13 cellular contexts compared by ENCODE assay signal in genomic region chr9:77016526-77017504, GRCh38. TPM values are rescaled to one million over a fixed set of nuclear protein-coding genes. Genes with fewer than 3 reads are reported as not detected.
A peak's percentile ranks its signal among the peaks of the same experiment; 100 is the strongest.
DNase-seq lines count a peak whose midpoint lies in the region; ATAC-seq, FAIRE-seq and TF ChIP-seq lines count a peak whose summit lies in the region.
"Had no signal": no experiment of that assay in that cellular context is flagged by ENCODE, and none has a peak within 500 bp of the region (broad histone marks: within the 10 kb centered on the region; RNA-seq: fewer than 3 reads in every experiment).

No MANE protein-coding gene starts in this region.

- WGBS in A549 (ENCODE audit: missing lambda C conversion rate): 48% methylated on average over 38 of the region's 47 CpGs
- WGBS in right lobe of liver (ENCODE audit: insufficient coverage, low coverage, low lambda C conversion rate, missing lambda C conversion rate): 7% methylated on average over 24 of the region's 47 CpGs

- H3K4me1 ChIP-seq in A549 (peaks cover 43% of the 10 kb centered on the region; the same call in 2 of the 3 replicates), right lobe of liver (peaks cover 0 to 39% (median 0%) of the 10 kb centered on the region in 4 donors)
- H3K4me1 ChIP-seq: Caco-2 had no signal

- TF ChIP-seq EP300 in A549 (IDR thresholded peaks at IDR 0.05): no peak

- no peaks in the 10 kb centered on the region for H3K36me3 ChIP-seq in right lobe of liver
- H3K36me3 ChIP-seq: esophagus squamous epithelium had no signal

- no peak overlapping the region for H3K27ac Mint-ChIP-seq in nephron
- H3K27ac Mint-ChIP-seq: activated naive CD4-positive, alpha-beta T cell treated with anti-CD3 and anti-CD28 coated beads, Interleukin-2, amount 50 U/mL, for 24 hours had no signal

- no peaks in the 10 kb centered on the region for H3K36me3 Mint-ChIP-seq in nephron (ENCODE audit: low read depth)
- H3K36me3 Mint-ChIP-seq: activated naive CD4-positive, alpha-beta T cell treated with anti-CD3 and anti-CD28 coated beads, Interleukin-2, amount 50 U/mL, for 24 hours had no signal

- no peak overlapping the region for H3K27ac ChIP-seq in A549
- no peak overlapping the region for H3K27ac ChIP-seq in right lobe of liver
- H3K27ac ChIP-seq: esophagus squamous epithelium had no signal

- no peak for ATAC-seq in A549
- ATAC-seq in right lobe of liver: no peak

- TF ChIP-seq POLR2A in A549 (IDR thresholded peaks at IDR 0.05; ENCODE audit: low read length) (no peak), right lobe of liver (IDR thresholded peaks at IDR 0.05) (no peak)

- FAIRE-seq in A549 (lab: Jason Lieb, UNC): no peak

- POLR2A ChIA-PET in A549 (lab: Yijun Ruan, JAX): no interaction called here

- H3K9me3 ChIP-seq in A549 (no peaks in the 10 kb centered on the region), right lobe of liver (no peaks in the 10 kb centered on the region)
- H3K9me3 ChIP-seq: Caco-2, esophagus squamous epithelium had no signal

- intact Hi-C loops in right lobe of liver (cut with DNase I): no loop called here

- TF ChIP-seq RAD21 in A549 (conservative IDR thresholded peaks at IDR 0.05 in 1 of 2, IDR thresholded peaks at IDR 0.05 in 1 of 2): no peak

- H3K4me3 Mint-ChIP-seq in nephron: peak overlapping the region; percentile 44 to 64 (median 47)
- H3K4me3 Mint-ChIP-seq: activated naive CD4-positive, alpha-beta T cell treated with anti-CD3 and anti-CD28 coated beads, Interleukin-2, amount 50 U/mL, for 24 hours had no signal

- no peaks in the 10 kb centered on the region for H3K9me3 Mint-ChIP-seq in nephron
- H3K9me3 Mint-ChIP-seq: activated naive CD4-positive, alpha-beta T cell treated with anti-CD3 and anti-CD28 coated beads, Interleukin-2, amount 50 U/mL, for 24 hours had no signal

- peak overlapping the region; percentile 32; the same call in 2 of the 3 replicates for H3K4me3 ChIP-seq in A549
- no peak overlapping the region for H3K4me3 ChIP-seq in right lobe of liver

- H3K27me3 ChIP-seq in right lobe of liver: peaks cover 26 to 61% of the 10 kb centered on the region in 2 donors

- CTCF ChIA-PET in A549 (lab: Yijun Ruan, JAX): interaction anchor here (0.6 to 3.9 kb wide), 9 partner anchors 18 to 1703 kb away, joined by 3 to 22 read pairs (median 4); no protein-coding TSS in a partner anchor

- peaks cover 52% of the 10 kb centered on the region for H3K4me1 Mint-ChIP-seq in nephron

- H3K27me3 Mint-ChIP-seq in nephron (ENCODE audit: low read depth): peaks cover 98% of the 10 kb centered on the region

- DNase-seq in A549 (ENCODE audit: low read depth in 1 of 2, low spot score in 1 of 2) (no peak), ELF-1 (ENCODE audit: low read depth, low spot score) (peak; percentile 46), astrocyte of the hippocampus (ENCODE audit: low read depth, low spot score) (peak; percentile 28), SIG-M5 (lab: John Stamatoyannopoulos, UW) (no peak), NCI-H128 (lab: John Stamatoyannopoulos, UW; ENCODE audit: unreplicated experiment) (no peak), right lobe of liver (no peak)
- DNase-seq: Caco-2, esophagus squamous epithelium, NCI-H2107 had no signal

- TF ChIP-seq CTCF in A549 (IDR thresholded peaks at IDR 0.05): no peak
- TF ChIP-seq CTCF in nephron (IDR thresholded peaks at IDR 0.05; ENCODE audit: unreplicated experiment in 3 of 3): no peak
- TF ChIP-seq CTCF in right lobe of liver (IDR thresholded peaks at IDR 0.05): no peak

- H3K4me2 ChIP-seq in A549: peak overlapping the region; percentile 73

TF ChIP-seq in A549, 52 proteins besides CTCF, POLR2A, EP300 and RAD21:
- TF ChIP-seq CBX8 (IDR thresholded peaks at IDR 0.05) (no peak), TFCP2L1 (CRISPR knock-in tag; IDR thresholded peaks at IDR 0.05) (no peak), RFX5 (IDR thresholded peaks at IDR 0.05) (no peak), FOSB (CRISPR knock-in tag; IDR thresholded peaks at IDR 0.05) (no peak), KDM1A (IDR thresholded peaks at IDR 0.05; ENCODE audit: low read depth) (no peak), EHMT2 (IDR thresholded peaks at IDR 0.05; ENCODE audit: low read depth) (no peak), CEBPB (IDR thresholded peaks at IDR 0.05) (no peak), ZNF302 (CRISPR knock-in tag; IDR thresholded peaks at IDR 0.05) (no peak), E2F6 (IDR thresholded peaks at IDR 0.05; ENCODE audit: borderline replicate concordance, low read depth) (no peak), ZFP36 (IDR thresholded peaks at IDR 0.05; ENCODE audit: borderline replicate concordance, partially characterized antibody) (no peak), JUN (IDR thresholded peaks at IDR 0.05) (no peak), MYC (IDR thresholded peaks at IDR 0.05; ENCODE audit: borderline replicate concordance, low read length) (no peak), HMGXB4 (CRISPR knock-in tag; IDR thresholded peaks at IDR 0.05; ENCODE audit: borderline replicate concordance) (no peak), POLR2AphosphoS2 (conservative IDR thresholded peaks at IDR 0.05; ENCODE audit: low read length) (no peak), RCOR1 (IDR thresholded peaks at IDR 0.05; ENCODE audit: low read depth, low read length) (no peak), ZSCAN20 (CRISPR knock-in tag; IDR thresholded peaks at IDR 0.05) (no peak), HOXA7 (CRISPR knock-in tag; IDR thresholded peaks at IDR 0.05) (no peak)
- TF ChIP-seq, protein P1, sequence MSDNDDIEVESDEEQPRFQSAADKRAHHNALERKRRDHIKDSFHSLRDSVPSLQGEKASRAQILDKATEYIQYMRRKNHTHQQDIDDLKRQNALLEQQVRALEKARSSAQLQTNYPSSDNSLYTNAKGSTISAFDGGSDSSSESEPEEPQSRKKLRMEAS (IDR thresholded peaks at IDR 0.05): no peak
- TF ChIP-seq, protein P2, sequence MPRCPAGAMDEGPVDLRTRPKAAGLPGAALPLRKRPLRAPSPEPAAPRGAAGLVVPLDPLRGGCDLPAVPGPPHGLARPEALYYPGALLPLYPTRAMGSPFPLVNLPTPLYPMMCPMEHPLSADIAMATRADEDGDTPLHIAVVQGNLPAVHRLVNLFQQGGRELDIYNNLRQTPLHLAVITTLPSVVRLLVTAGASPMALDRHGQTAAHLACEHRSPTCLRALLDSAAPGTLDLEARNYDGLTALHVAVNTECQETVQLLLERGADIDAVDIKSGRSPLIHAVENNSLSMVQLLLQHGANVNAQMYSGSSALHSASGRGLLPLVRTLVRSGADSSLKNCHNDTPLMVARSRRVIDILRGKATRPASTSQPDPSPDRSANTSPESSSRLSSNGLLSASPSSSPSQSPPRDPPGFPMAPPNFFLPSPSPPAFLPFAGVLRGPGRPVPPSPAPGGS (IDR thresholded peaks at IDR 0.05): no peak
- TF ChIP-seq, protein P3, sequence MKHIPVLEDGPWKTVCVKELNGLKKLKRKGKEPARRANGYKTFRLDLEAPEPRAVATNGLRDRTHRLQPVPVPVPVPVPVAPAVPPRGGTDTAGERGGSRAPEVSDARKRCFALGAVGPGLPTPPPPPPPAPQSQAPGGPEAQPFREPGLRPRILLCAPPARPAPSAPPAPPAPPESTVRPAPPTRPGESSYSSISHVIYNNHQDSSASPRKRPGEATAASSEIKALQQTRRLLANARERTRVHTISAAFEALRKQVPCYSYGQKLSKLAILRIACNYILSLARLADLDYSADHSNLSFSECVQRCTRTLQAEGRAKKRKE (CRISPR knock-in tag; IDR thresholded peaks at IDR 0.05; ENCODE audit: low read depth): no peak
TF ChIP-seq in A549: peak in this region for 0.

RNA-seq across cellular contexts. Expression of gene FOXB2, which starts 2.6 kb away (rescaled TPM):
- not detected in 2 replicates for polyA plus RNA-seq in A549 (2011; rRNA removed)
- not detected in 2 replicates for polyA plus RNA-seq in A549 (2012; cell fraction: cytosol; rRNA removed)
- not detected in 2 replicates for polyA plus RNA-seq in A549 (2012; cell fraction: nucleus; rRNA removed)
- not detected in 3 replicates for polyA plus RNA-seq in A549 (2017; fragmentation: RNase III; extraction: RNeasy Plus Mini Kit Qiagen cat#74134 plus additional on column Dnase treatment)
- polyA minus RNA-seq in A549 (2011; rRNA and poly(A)+ RNA removed): not detected in 2 replicates
- total RNA-seq in right lobe of liver: not detected
- total RNA-seq: Caco-2, cerebellum, esophagus squamous epithelium, mononuclear cell had no signal

Comparison
In these comparisons a context has a peak if more than half of its experiments do, and no peak if none do; other contexts are left out.
1. DNase-seq: peak in ELF-1 (single experiment) and astrocyte of the hippocampus (single experiment); none in A549 (0 of 2), SIG-M5 (single experiment), NCI-H128 (single experiment) and right lobe of liver (0 of 3).